Comparison of ENCODE assay signal across 19 cellular contexts in the genomic region with DNA sequence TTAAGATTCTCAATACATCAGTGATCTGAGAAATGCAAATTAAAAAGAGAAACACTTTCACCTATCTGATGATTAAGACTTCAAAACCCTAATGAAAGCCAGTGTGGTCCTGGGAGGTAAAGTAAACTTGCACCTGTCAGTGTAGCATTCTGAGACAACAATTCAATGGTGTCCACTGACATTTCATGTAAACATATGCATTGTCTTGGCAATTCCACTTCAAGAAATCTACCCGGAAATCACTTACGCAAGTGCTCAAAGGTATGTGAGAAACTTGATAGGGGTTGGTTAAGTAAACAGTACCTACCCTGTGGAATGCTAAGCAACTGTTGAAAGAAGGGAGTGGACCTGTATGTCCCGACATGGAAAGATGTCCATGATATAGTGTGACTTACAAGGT. TPM values are rescaled to one million over a fixed set of nuclear protein-coding genes. Genes with fewer than 3 reads are reported as not detected.
DNase-seq lines count a peak whose midpoint lies in the region; ATAC-seq, FAIRE-seq and TF ChIP-seq lines count a peak whose summit lies in the region.
"Had no signal": no experiment of that assay in that cellular context is flagged by ENCODE, and none has a peak within 500 bp of the region (broad histone marks: within the 10 kb centered on the region; RNA-seq: fewer than 3 reads in every experiment).

No MANE protein-coding gene starts in this region.

- POLR2A ChIA-PET in Caco-2 (lab: Charles Lee): interaction anchor here (0.7 to 1.5 kb wide), 2 partner anchors 30 to 85 kb away, joined by 3 to 7 read pairs; no protein-coding TSS in a partner anchor
- POLR2A ChIA-PET in GM12878 (lab: Charles Lee): no interaction called here

- H3K4me2 ChIP-seq in GM12878 (ENCODE audit: control insufficient read depth, insufficient read depth) (no peak overlapping the region), mesendoderm (ENCODE audit: low read length) (no peak overlapping the region), neural progenitor cell (no peak overlapping the region)

- WGBS in GM12878 (ENCODE audit: insufficient coverage, insufficient replicate concordance, low lambda C conversion rate, missing lambda C conversion rate): 62% methylated on average over 3 of the region's 3 CpGs
- no CpG with 5 or more reads among the region's 3 CpGs for WGBS in mesendoderm (ENCODE audit: extremely low coverage, insufficient coverage, low lambda C conversion rate)

- RAD21 ChIA-PET in GM12878 (lab: Charles Lee; ENCODE audit: unreplicated experiment): no interaction called here

- no peak overlapping the region for H2BK5ac ChIP-seq in mesendoderm (ENCODE audit: low read length)

- H2AFZ ChIP-seq in GM12878 (ENCODE audit: control insufficient read depth, low read depth, low read length) (no peak overlapping the region), neural progenitor cell (replicated peaks) (no peak overlapping the region)

- no peak overlapping the region for H2BK120ac ChIP-seq in mesendoderm (ENCODE audit: low read depth, low read length)

- H3K9ac ChIP-seq in GM12878 (ENCODE audit: control insufficient read depth, insufficient read depth, low read length): no peak overlapping the region
- H3K9ac ChIP-seq in mesendoderm (ENCODE audit: low read length): no peak overlapping the region
- H3K9ac ChIP-seq in neural progenitor cell: no peak overlapping the region

- no TSS peak for BruUV-seq in Caco-2 (replicated peaks; lab: Mats Ljungman, UMichigan)
- BruUV-seq in GM12878 (replicated peaks; lab: Mats Ljungman, UMichigan): no TSS peak

- H3K27ac Mint-ChIP-seq in Caco-2 (ENCODE audit: unreplicated experiment): peak overlapping the region; percentile 80
- H3K27ac Mint-ChIP-seq in neural progenitor cell: no peak overlapping the region
- H3K27ac Mint-ChIP-seq: activated CD4-positive, alpha-beta memory T cell treated with anti-CD3 and anti-CD28 coated beads, Interleukin-2, amount 10 ng/mL, durations not matched to agents 7 days and 5 days; memory B cell had no signal

- H3K4me1 ChIP-seq in Caco-2 (peaks cover 60% of the 10 kb centered on the region), GM12878 (ENCODE audit: control insufficient read depth, insufficient read depth, low read length) (no peaks in the 10 kb centered on the region), mesendoderm (ENCODE audit: control insufficient read depth, low read depth, low read length) (no peaks in the 10 kb centered on the region), neural progenitor cell (peaks cover 10% of the 10 kb centered on the region)
- H3K4me1 ChIP-seq: vagina had no signal

- in situ Hi-C loops in GM12878 (cut with MboI): no loop called here

- H3K56ac ChIP-seq in mesendoderm (ENCODE audit: low read length): no peak overlapping the region

- TF ChIP-seq RAD21 in GM12878 (IDR thresholded peaks at IDR 0.05; ENCODE audit: insufficient read depth, low read depth, low read length): no peak

- H3K27me3 Mint-ChIP-seq in Caco-2 (ENCODE audit: insufficient read depth, unreplicated experiment) (no peaks in the 10 kb centered on the region), neural progenitor cell (ENCODE audit: insufficient read depth, low read depth) (peaks cover 5% of the 10 kb centered on the region)

- H3K36me3 Mint-ChIP-seq in Caco-2 (ENCODE audit: insufficient read depth, unreplicated experiment) (no peaks in the 10 kb centered on the region), neural progenitor cell (no peaks in the 10 kb centered on the region)
- H3K36me3 Mint-ChIP-seq: memory B cell had no signal

- intact Hi-C loops in Caco-2 (cut with micrococcal nuclease; ENCODE audit: unreplicated experiment): loop anchor here (1.0 kb wide), 3 partner anchors 8 to 30 kb away; no protein-coding TSS in a partner anchor
- intact Hi-C loops in GM12878 (cut with micrococcal nuclease; ENCODE audit: unreplicated experiment): no loop called here

- no peak for TF ChIP-seq CTCF in Caco-2 (IDR thresholded peaks at IDR 0.05; ENCODE audit: insufficient read depth in 1 of 2, low read depth in 1 of 2, low read length in 1 of 2, severe bottlenecking in 1 of 2, unreplicated experiment in 1 of 2)
- TF ChIP-seq CTCF in GM12878 (IDR thresholded peaks at IDR 0.05 in 2 of 3, conservative IDR thresholded peaks at IDR 0.05 in 1 of 3; ENCODE audit: control insufficient read depth in 2 of 3, extremely low read depth in 1 of 3, insufficient read depth in 1 of 3, low read depth in 3 of 3, low read length in 3 of 3): no peak
- no peak for TF ChIP-seq CTCF in neural progenitor cell (IDR thresholded peaks at IDR 0.05)

- CTCF ChIA-PET in Caco-2 (lab: Charles Lee): no interaction called here
- CTCF ChIA-PET in GM12878 (lab: Yijun Ruan, JAX): interaction anchor here (1.0 to 1.4 kb wide), 2 partner anchors 18 to 72 kb away, joined by 3 to 4 read pairs; no protein-coding TSS in a partner anchor

- H3K18ac ChIP-seq in mesendoderm (ENCODE audit: low read length): no peak overlapping the region

- no peak overlapping the region for H3K23ac ChIP-seq in mesendoderm (ENCODE audit: low read length)

- H3K4me1 Mint-ChIP-seq in Caco-2 (ENCODE audit: low read depth, unreplicated experiment) (peaks cover 61% of the 10 kb centered on the region), neural progenitor cell (peaks cover 29% of the 10 kb centered on the region)
- H3K4me1 Mint-ChIP-seq: memory B cell had no signal

- H3K4me3 ChIP-seq in Caco-2 (ENCODE audit: low read depth, low read length) (no peak overlapping the region), GM12878 (no peak overlapping the region), mesendoderm (ENCODE audit: low read length) (no peak overlapping the region), neural progenitor cell (no peak overlapping the region)
- H3K4me3 ChIP-seq: vagina had no signal

- H3F3A ChIP-seq in neural progenitor cell (ENCODE audit: low read depth): no peaks in the 10 kb centered on the region

- no peak overlapping the region for H4K5ac ChIP-seq in mesendoderm (ENCODE audit: low read length)

- SMC1A ChIA-PET in GM12878 (lab: Charles Lee; ENCODE audit: uncharacterized antibody, unreplicated experiment): interaction anchor here (1.4 kb wide), 1 partner anchor 17 kb away, joined by 5 read pairs; no protein-coding TSS in a partner anchor

- TF ChIP-seq POLR2A in GM12878 (IDR thresholded peaks at IDR 0.05; ENCODE audit: low read depth, low read length): no peak

- TF ChIP-seq EP300 in GM12878 (IDR thresholded peaks at IDR 0.05; ENCODE audit: borderline replicate concordance in 1 of 2, control insufficient read depth in 1 of 2, low read depth in 2 of 2, low read length in 2 of 2): no peak

- H3K27me3 ChIP-seq in Caco-2 (replicated peaks; ENCODE audit: control insufficient read depth, insufficient read depth, low read length) (no peaks in the 10 kb centered on the region), GM12878 (replicated peaks in 1 of 2; ENCODE audit: control insufficient read depth in 2 of 2, insufficient read depth in 2 of 2, low read length in 1 of 2) (peaks cover 0 to 1% of the 10 kb centered on the region in 2 experiments; a peak in 2 of 4 replicates), mesendoderm (ENCODE audit: insufficient read depth, low read length, poor library complexity) (no peaks in the 10 kb centered on the region), neural progenitor cell (no peaks in the 10 kb centered on the region)
- H3K27me3 ChIP-seq: vagina had no signal

- H3K4me3 Mint-ChIP-seq in Caco-2 (ENCODE audit: unreplicated experiment) (no peak overlapping the region), neural progenitor cell (no peak overlapping the region)
- H3K4me3 Mint-ChIP-seq: activated CD4-positive, alpha-beta memory T cell treated with anti-CD3 and anti-CD28 coated beads, Interleukin-2, amount 10 ng/mL, durations not matched to agents 7 days and 5 days; memory B cell had no signal

- DNase-seq in Caco-2 (peak; percentile 80 to 85), HuH-7.5 (ENCODE audit: low spot score) (peak; percentile 52), GM12878 (ENCODE audit: low read depth, low spot score) (no peak), mesendoderm (peak; percentile 70), neural progenitor cell (ENCODE audit: low spot score) (no peak), dedifferentiated amniotic fluid mesenchymal stem cell (ENCODE audit: extremely low spot score) (no peak), hippocampal formation (lab: John Stamatoyannopoulos, UW) (no peak)
- no peak for DNase-seq in activated CD8-positive, alpha-beta memory T cell treated with anti-CD3 and anti-CD28 coated beads, Interleukin-2, amount 50 U/mL, for 4 hours
- DNase-seq: activated CD4-positive, alpha-beta memory T cell treated with anti-CD3 and anti-CD28 coated beads, Interleukin-2, amount 10 ng/mL, durations not matched to agents 7 days and 5 days; activated naive CD4-positive, alpha-beta T cell; AML-193; NCI-H2227 treated with DMSO at 0.1 percent for 48 hours; stimulated activated CD8-positive, alpha-beta memory T cell treated with anti-CD3 and anti-CD28 coated beads, Interleukin-4, amount 100 ng/mL, for 48 hours; T-helper 9 cell had no signal

- no peak overlapping the region for H2AK5ac ChIP-seq in mesendoderm (ENCODE audit: low read length)

- no peak overlapping the region for H3K4ac ChIP-seq in mesendoderm (ENCODE audit: low read depth, low read length)

- FAIRE-seq in GM12878 (lab: Jason Lieb, UNC): no peak
- FAIRE-seq: endometrium had no signal

- H3K9me3 Mint-ChIP-seq in Caco-2 (ENCODE audit: unreplicated experiment) (peaks cover 5% of the 10 kb centered on the region), neural progenitor cell (peaks cover 6% of the 10 kb centered on the region)
- H3K9me3 Mint-ChIP-seq: activated CD4-positive, alpha-beta memory T cell treated with anti-CD3 and anti-CD28 coated beads, Interleukin-2, amount 10 ng/mL, durations not matched to agents 7 days and 5 days had no signal

- H3K9me3 ChIP-seq in Caco-2 (0 out of 2 replicates have a peak, but pooled peaks cover 7% of the 10 kb centered on the region), GM12878 (replicated peaks; ENCODE audit: control insufficient read depth, insufficient read depth, low read length) (no peaks in the 10 kb centered on the region; the same call in 1 of the 3 replicates), neural progenitor cell (ENCODE audit: low read depth) (no peaks in the 10 kb centered on the region)
- H3K9me3 ChIP-seq: vagina had no signal

- no peaks in the 10 kb centered on the region for H3K79me1 ChIP-seq in mesendoderm (ENCODE audit: low read length)

- H4K20me1 ChIP-seq in GM12878 (ENCODE audit: control insufficient read depth, insufficient read depth) (no peaks in the 10 kb centered on the region), neural progenitor cell (ENCODE audit: low read depth) (no peaks in the 10 kb centered on the region)

- no peak overlapping the region for H2BK15ac ChIP-seq in mesendoderm (replicated peaks; ENCODE audit: low read depth)

- H3K36me3 ChIP-seq in Caco-2 (ENCODE audit: control insufficient read depth, insufficient read depth, low read length) (no peaks in the 10 kb centered on the region), GM12878 (ENCODE audit: control insufficient read depth in 2 of 2, insufficient read depth in 2 of 2, low read length in 1 of 2) (no peaks in the 10 kb centered on the region), mesendoderm (ENCODE audit: control insufficient read depth, insufficient read depth, low read length) (no peaks in the 10 kb centered on the region), neural progenitor cell (no peaks in the 10 kb centered on the region)
- H3K36me3 ChIP-seq: vagina had no signal

- peak; percentile 71 for ATAC-seq in GM12878

- no peak overlapping the region for H4K8ac ChIP-seq in mesendoderm (ENCODE audit: low read depth, low read length)

- no peaks in the 10 kb centered on the region for H3K79me2 ChIP-seq in GM12878 (ENCODE audit: control insufficient read depth, insufficient read depth, low read length)
- H3K79me2 ChIP-seq in mesendoderm (ENCODE audit: control insufficient read depth, insufficient read depth, low read length): no peaks in the 10 kb centered on the region
- no peaks in the 10 kb centered on the region for H3K79me2 ChIP-seq in neural progenitor cell (ENCODE audit: low read depth)

- H3K27ac ChIP-seq in GM12878 (ENCODE audit: control insufficient read depth, insufficient read depth) (no peak overlapping the region), mesendoderm (ENCODE audit: low read depth, low read length) (no peak overlapping the region), neural progenitor cell (no peak overlapping the region)
- H3K27ac ChIP-seq: vagina had no signal

RNA-seq across cellular contexts. Expression of a gene that starts 2.1 kb away (rescaled TPM):
- total RNA-seq in Caco-2 (2022) (1.6 and 1.7 TPM in 2 replicates), GM12878 (2014; rRNA removed) (not detected in 2 replicates), GM12878 (2014; rRNA removed; fragmentation: Illumina TruSeq; extraction: Trizol) (not detected in 2 replicates), GM12878 (2021) (0.08 and 0.29 TPM in 2 replicates), neural progenitor cell (ENCODE audit: low replicate concordance) (not detected in 2 replicates)
- not detected in 2 replicates for total RNA-seq in GM12878 (2013; cell fraction: nucleolus; rRNA removed)
- not detected for polyA plus RNA-seq in GM12878 (2011; ENCODE audit: low read depth)
- polyA plus RNA-seq in GM12878 (2011; rRNA removed) (not detected in 2 replicates), GM12878 (2014; fragmentation: Illumina TruSeq; extraction: Trizol) (not detected in 2 replicates), GM12878 (2014; fragmentation: Nextera tagmentation; extraction: Ambion mirVana) (not detected), GM12878 (2014; rRNA removed) (not detected in 2 replicates), GM12878 (2016; fragmentation: Nextera tagmentation; extraction: Ambion mirVana) (not detected)
- not detected in 2 replicates for polyA plus RNA-seq in GM12878 (2011; cell fraction: cytosol; rRNA removed)
- not detected in 2 replicates for polyA plus RNA-seq in GM12878 (2011; cell fraction: nucleus; rRNA removed)
- not detected in 2 replicates for polyA plus RNA-seq in GM12878 (2012)
- not detected in 2 replicates for polyA minus RNA-seq in GM12878 (2011; rRNA and poly(A)+ RNA removed)
- not detected in 2 replicates for polyA minus RNA-seq in GM12878 (2011; cell fraction: cytosol; rRNA and poly(A)+ RNA removed)
- polyA minus RNA-seq in GM12878 (2011; cell fraction: nucleus; rRNA and poly(A)+ RNA removed): not detected in 2 replicates
- polyA plus RNA-seq in mesendoderm (2013, experiment 1 of 2): not detected
- not detected for polyA plus RNA-seq in mesendoderm (2013, experiment 2 of 2)
- total RNA-seq: M059J, RPMI7951 had no signal

RNA-seq across cellular contexts. Expression of a gene that starts 55.8 kb away (rescaled TPM):
- total RNA-seq in Caco-2 (2022) (0.77 and 2.5 TPM in 2 replicates), GM12878 (2014; rRNA removed) (0.23 TPM in 1 of 2 replicates, not detected in the other), GM12878 (2014; rRNA removed; fragmentation: Illumina TruSeq; extraction: Trizol) (not detected in 2 replicates), GM12878 (2021) (0.13 and 0.41 TPM in 2 replicates), neural progenitor cell (ENCODE audit: low replicate concordance) (0.28 TPM in 1 of 2 replicates, not detected in the other)
- not detected in 2 replicates for total RNA-seq in GM12878 (2013; cell fraction: nucleolus; rRNA removed)
- 0.12 TPM for polyA plus RNA-seq in GM12878 (2011; ENCODE audit: low read depth)
- polyA plus RNA-seq in GM12878 (2011; rRNA removed) (0.08 and 0.17 TPM in 2 replicates), GM12878 (2014; fragmentation: Illumina TruSeq; extraction: Trizol) (not detected in 2 replicates), GM12878 (2014; fragmentation: Nextera tagmentation; extraction: Ambion mirVana) (not detected), GM12878 (2014; rRNA removed) (0.18 TPM in 1 of 2 replicates, not detected in the other), GM12878 (2016; fragmentation: Nextera tagmentation; extraction: Ambion mirVana) (under 1 TPM in 1 of 2 experiments, not detected in 1; 0.24 TPM)
- 0.06 and 0.12 TPM in 2 replicates for polyA plus RNA-seq in GM12878 (2011; cell fraction: cytosol; rRNA removed)
- polyA plus RNA-seq in GM12878 (2011; cell fraction: nucleus; rRNA removed): 0.15 and 1.2 TPM in 2 replicates
- polyA plus RNA-seq in GM12878 (2012): 0.28 TPM in 1 of 2 replicates, not detected in the other
- polyA minus RNA-seq in GM12878 (2011; rRNA and poly(A)+ RNA removed): not detected in 2 replicates
- not detected in 2 replicates for polyA minus RNA-seq in GM12878 (2011; cell fraction: cytosol; rRNA and poly(A)+ RNA removed)
- polyA minus RNA-seq in GM12878 (2011; cell fraction: nucleus; rRNA and poly(A)+ RNA removed): not detected in 2 replicates
- 0.04 TPM for polyA plus RNA-seq in mesendoderm (2013, experiment 1 of 2)
- polyA plus RNA-seq in mesendoderm (2013, experiment 2 of 2): 0.04 TPM

Comparison
In these comparisons a context has a peak if more than half of its experiments do, and no peak if none do; other contexts are left out.
1. DNase-seq: peak in Caco-2 (2 of 2), HuH-7.5 (single experiment) and mesendoderm (single experiment); none in GM12878 (single experiment), neural progenitor cell (single experiment), dedifferentiated amniotic fluid mesenchymal stem cell (single experiment), hippocampal formation (0 of 2) and activated CD8-positive, alpha-beta memory T cell treated with anti-CD3 and anti-CD28 coated beads, Interleukin-2, amount 50 U/mL, for 4 hours (single experiment).